Comparison of ENCODE assay signal across 8 cellular contexts in genomic region chr6:149938013-149938570, GRCh38. TPM values are rescaled to one million over a fixed set of nuclear protein-coding genes. Genes with fewer than 3 reads are reported as not detected.
A peak's percentile ranks its signal among the peaks of the same experiment; 100 is the strongest.
DNase-seq lines count a peak whose midpoint lies in the region; ATAC-seq, FAIRE-seq and TF ChIP-seq lines count a peak whose summit lies in the region.
"Not testable (repeated sequence)": the region's sequence is repeated elsewhere in the genome, so short reads cannot be mapped to it uniquely, and the experiment has no call there.

No MANE protein-coding gene starts in this region.

- H3K4me1 ChIP-seq in Caco-2; MM.1S (ENCODE audit: low read length); prostate gland (replicated peaks): not testable (repeated sequence)
- H3K4me1 ChIP-seq in K562 (replicated peaks in 1 of 2; ENCODE audit: control insufficient read depth in 2 of 2, insufficient read depth in 2 of 2, low read length in 2 of 2), result peaks cover 0 to 26% of the 10 kb centered on the region in 2 experiments; a peak in 2 of 5 replicates
- peaks cover 20 to 40% (median 24%) of the 10 kb centered on the region in 3 donors for H3K4me1 ChIP-seq in esophagus squamous epithelium
- peaks cover 0 to 27% (median 25%) of the 10 kb centered on the region in 4 donors for H3K4me1 ChIP-seq in tibial artery

- TF ChIP-seq CTCF in Caco-2 (IDR thresholded peaks at IDR 0.05; ENCODE audit: insufficient read depth in 1 of 2, low read depth in 1 of 2, low read length in 1 of 2, severe bottlenecking in 1 of 2, unreplicated experiment in 1 of 2); MM.1S (IDR thresholded peaks at IDR 0.05; ENCODE audit: low read length); WI38 (IDR thresholded peaks at IDR 0.05; ENCODE audit: low read depth, low read length); K562 (IDR thresholded peaks at IDR 0.05 in 2 of 3, conservative IDR thresholded peaks at IDR 0.05 in 1 of 3; ENCODE audit: insufficient read depth in 2 of 3, low read depth in 1 of 3, low read length in 3 of 3); esophagus squamous epithelium (IDR thresholded peaks at IDR 0.05); prostate gland (IDR thresholded peaks at IDR 0.05); tibial artery (IDR thresholded peaks at IDR 0.05): not testable (repeated sequence)

- CTCF ChIA-PET in Caco-2 (lab: Charles Lee), result not testable (repeated sequence)
- CTCF ChIA-PET in K562 (lab: Yijun Ruan, JAX; ENCODE audit: low intra/inter-chr PET ratio), result interaction anchor here (0.6 to 5.1 kb wide), 2 partner anchors 79 to 116 kb away, joined by 3 to 70 read pairs; no protein-coding TSS in a partner anchor

- not testable (repeated sequence) for H3K9ac ChIP-seq in MM.1S (ENCODE audit: low read length)
- peak overlapping the region in 1 of 2 experiments; percentile 87; a peak in 2 of 4 replicates for H3K9ac ChIP-seq in K562 (ENCODE audit: insufficient read depth in 1 of 2, low read depth in 2 of 2, low read length in 2 of 2)

- H3K4me2 ChIP-seq in MM.1S (ENCODE audit: low read depth, low read length) (peak overlapping the region; percentile 81; the same call in 1 of the 2 replicates), K562 (ENCODE audit: insufficient read depth, low read length) (peak overlapping the region; percentile 51)

- not testable (repeated sequence) for H3K36me3 ChIP-seq in Caco-2 (ENCODE audit: control insufficient read depth, insufficient read depth, low read length); MM.1S (replicated peaks; ENCODE audit: insufficient read depth, low read length); K562 (ENCODE audit: control insufficient read depth, insufficient read depth, low read length); esophagus squamous epithelium; prostate gland; tibial artery

- not testable (repeated sequence) for TF ChIP-seq EP300 in K562 (IDR thresholded peaks at IDR 0.05; ENCODE audit: low read length)

- not testable (repeated sequence) for H3K9me3 ChIP-seq in Caco-2; MM.1S (replicated peaks; ENCODE audit: insufficient read depth, low read length); K562 (replicated peaks; ENCODE audit: control insufficient read depth, insufficient read depth, low read depth, low read length); esophagus squamous epithelium; prostate gland; tibial artery

- intact Hi-C loops in Caco-2 (cut with micrococcal nuclease; ENCODE audit: unreplicated experiment), result loop anchor here (10.0 kb wide), 1 partner anchor 397 kb away; no protein-coding TSS in a partner anchor
- intact Hi-C loops in K562 (cut with micrococcal nuclease), result loop anchor here (10.0 kb wide), 1 partner anchor 337 kb away; no protein-coding TSS in a partner anchor
- intact Hi-C loops in esophagus squamous epithelium (cut with DNase I), result loop anchor here (5.0 to 10.0 kb wide), 2 partner anchors 79 to 467 kb away; no protein-coding TSS in a partner anchor
- intact Hi-C loops in prostate gland (cut with DNase I), result not testable (repeated sequence)
- intact Hi-C loops in tibial artery (cut with DNase I; ENCODE audit: low total_unique reads), result loop anchor here (2.0 kb wide), 1 partner anchor 25 kb away; the partner anchor contains the start of gene ULBP1

- peaks cover 12% of the 10 kb centered on the region for H3K4me1 Mint-ChIP-seq in Caco-2 (ENCODE audit: low read depth, unreplicated experiment)

- BruUV-seq in Caco-2 (replicated peaks; lab: Mats Ljungman, UMichigan); K562 (replicated peaks; lab: Mats Ljungman, UMichigan): not testable (repeated sequence)

- H3K9me1 ChIP-seq in K562 (ENCODE audit: control insufficient read depth, insufficient read depth, low read length), result not testable (repeated sequence)

- not testable (repeated sequence) for H3K9me2 ChIP-seq in MM.1S (replicated peaks; ENCODE audit: insufficient read depth, low read length)

- not testable (repeated sequence) for H3F3A ChIP-seq in MM.1S (ENCODE audit: insufficient read depth, low read length)

- POLR2A ChIA-PET in Caco-2 (lab: Charles Lee); K562 (lab: Yijun Ruan, JAX): not testable (repeated sequence)

- WGBS in K562 (ENCODE audit: insufficient coverage, low coverage, missing lambda C conversion rate), result 3% methylated on average over 12 of the region's 20 CpGs
- 0% methylated on average over 1 to 2 of the region's 20 CpGs for WGBS in esophagus squamous epithelium, 2 donors
- 3% methylated on average over 10 of the region's 20 CpGs for WGBS in prostate gland

- peak; percentile 79 for FAIRE-seq in K562 (lab: Jason Lieb, UNC)

- not testable (repeated sequence) for H3K36me3 Mint-ChIP-seq in Caco-2 (ENCODE audit: insufficient read depth, unreplicated experiment)

- not testable (repeated sequence) for TF ChIP-seq POLR2A in K562 (conservative IDR thresholded peaks at IDR 0.05); esophagus squamous epithelium (IDR thresholded peaks at IDR 0.05); prostate gland (IDR thresholded peaks at IDR 0.05)

- H2AFZ ChIP-seq in MM.1S (ENCODE audit: low read length), result not testable (repeated sequence)
- H2AFZ ChIP-seq in K562 (ENCODE audit: low read depth, low read length), result peak overlapping the region; percentile 83

- H3K27me3 ChIP-seq in Caco-2 (replicated peaks; ENCODE audit: control insufficient read depth, insufficient read depth, low read length), result not testable (repeated sequence)
- H3K27me3 ChIP-seq in MM.1S (replicated peaks; ENCODE audit: insufficient read depth, low read length), result peaks cover 78% of the 10 kb centered on the region
- H3K27me3 ChIP-seq in K562 (ENCODE audit: control insufficient read depth in 2 of 2, insufficient read depth in 2 of 2, low read length in 2 of 2), result peaks cover 14 to 65% of the 10 kb centered on the region in 2 experiments; a peak in 4 of 5 replicates
- peaks cover 8 to 99% (median 36%) of the 10 kb centered on the region in 4 donors for H3K27me3 ChIP-seq in esophagus squamous epithelium
- peaks cover 35% of the 10 kb centered on the region for H3K27me3 ChIP-seq in prostate gland (replicated peaks; ENCODE audit: insufficient read depth)
- peaks cover 19 to 93% of the 10 kb centered on the region in 2 donors for H3K27me3 ChIP-seq in tibial artery

- in situ Hi-C loops in K562 (cut with MboI), result loop anchor here (5.0 kb wide), 1 partner anchor 69 kb away; no protein-coding TSS in a partner anchor

- H3K27ac Mint-ChIP-seq in Caco-2 (ENCODE audit: unreplicated experiment), result not testable (repeated sequence)

- peak overlapping the region; percentile 62 for H3K4me3 Mint-ChIP-seq in Caco-2 (ENCODE audit: unreplicated experiment)

- TF ChIP-seq RAD21 in K562 (CRISPR knock-in tag; conservative IDR thresholded peaks at IDR 0.05 in 1 of 2, IDR thresholded peaks at IDR 0.05 in 1 of 2), result not testable (repeated sequence)

- H3K27me3 Mint-ChIP-seq in Caco-2 (ENCODE audit: insufficient read depth, unreplicated experiment), result peaks cover 29% of the 10 kb centered on the region

- H3K79me2 ChIP-seq in MM.1S (ENCODE audit: low read length); K562 (ENCODE audit: control insufficient read depth, insufficient read depth, low read length): not testable (repeated sequence)

- ATAC-seq in K562 (peak; percentile 83), left lobe of liver (peak; percentile 36)

- not testable (repeated sequence) for H4K20me1 ChIP-seq in MM.1S (ENCODE audit: insufficient read depth, low read length); K562 (replicated peaks; ENCODE audit: control insufficient read depth, insufficient read depth, low read length)

- not testable (repeated sequence) for DNase-seq in Caco-2; MM.1S; K562 (ENCODE audit: extremely low read depth in 1 of 4, low spot score in 3 of 4); esophagus squamous epithelium (lab: John Stamatoyannopoulos, UW); left lobe of liver (ENCODE audit: low spot score); prostate gland (ENCODE audit: low spot score); tibial artery

- not testable (repeated sequence) for H3K27ac ChIP-seq in MM.1S (ENCODE audit: low read length); K562 (ENCODE audit: extremely low read depth, low read depth, low read length); esophagus squamous epithelium; prostate gland; tibial artery

- H3K9me3 Mint-ChIP-seq in Caco-2 (ENCODE audit: unreplicated experiment), result not testable (repeated sequence)

- H3K4me3 ChIP-seq in Caco-2 (ENCODE audit: low read depth, low read length) (peak overlapping the region; percentile 39), WI38 (ENCODE audit: low read depth, low read length) (peak overlapping the region; percentile 60), K562 (peak overlapping the region; percentile 19), esophagus squamous epithelium (peak overlapping the region; percentile 28 to 66 (median 53)), prostate gland (peak overlapping the region; percentile 16 to 34), tibial artery (peak overlapping the region; percentile 4 to 51)
- not testable (repeated sequence) for H3K4me3 ChIP-seq in MM.1S (ENCODE audit: low read length)

RNA-seq across cellular contexts. Expression of gene ULBP2, which starts 3.7 kb away (rescaled TPM):
- total RNA-seq in Caco-2 (2022) (4.8 and 4.9 TPM in 2 replicates), K562 (2014; rRNA removed) (0.50 and 0.57 TPM in 2 replicates), K562 (2014; rRNA removed; fragmentation: Illumina TruSeq; extraction: Trizol) (0.96 and 1.2 TPM in 2 replicates), K562 (2015; rRNA removed; fragmentation: Illumina TruSeq; extraction: Trizol) (0.60 and 0.83 TPM in 2 replicates), K562 (2021) (0.78 and 1.2 TPM in 2 replicates), esophagus squamous epithelium (10 to 100 TPM in 1 of 4 donors, 1 to 10 TPM in 3; 2.9 to 11.1 (median 4.6) TPM), left lobe of liver (0.18 TPM), prostate gland (under 1 TPM; 0.32 to 0.40 TPM)
- total RNA-seq in K562 (2011; cell fraction: chromatin; rRNA removed; ENCODE audit: low replicate concordance), result 6.3 and 10.4 TPM in 2 replicates
- total RNA-seq in K562 (2011; cell fraction: nucleolus; rRNA removed), result 8.3 and 12.7 TPM in 2 replicates
- 13.1 and 13.4 TPM in 2 replicates for total RNA-seq in K562 (2011; cell fraction: nucleoplasm; rRNA removed)
- polyA plus RNA-seq in K562 (2011; rRNA removed) (2.7 and 5.3 TPM in 2 replicates), K562 (2014; fragmentation: Illumina TruSeq; extraction: Trizol) (1.8 and 2.4 TPM in 2 replicates), K562 (2014; fragmentation: Nextera tagmentation; extraction: Ambion mirVana) (1 to 10 TPM; 3.2 to 4.1 TPM), K562 (2014; rRNA removed) (1.1 TPM in 2 replicates)
- 2.6 and 5.2 TPM in 2 replicates for polyA plus RNA-seq in K562 (2011; cell fraction: cytosol; rRNA removed)
- polyA plus RNA-seq in K562 (2011; cell fraction: nucleus; rRNA removed), result 1.4 and 3.5 TPM in 2 replicates
- polyA plus RNA-seq in K562 (2012), result 1.2 and 4.7 TPM in 2 replicates
- polyA minus RNA-seq in K562 (2011; rRNA and poly(A)+ RNA removed), result 1.4 and 2.9 TPM in 2 replicates
- polyA minus RNA-seq in K562 (2011; cell fraction: cytosol; rRNA and poly(A)+ RNA removed), result 0.86 TPM in 1 of 2 replicates, not detected in the other
- polyA minus RNA-seq in K562 (2011; cell fraction: nucleus; rRNA and poly(A)+ RNA removed), result 0.22 and 0.27 TPM in 2 replicates

RNA-seq across cellular contexts. Expression of gene RAET1G, which starts 15.2 kb away (rescaled TPM):
- total RNA-seq in Caco-2 (2022), result not detected in 2 replicates
- not detected in 2 replicates for total RNA-seq in K562 (2011; cell fraction: chromatin; rRNA removed; ENCODE audit: low replicate concordance)
- total RNA-seq in K562 (2011; cell fraction: nucleolus; rRNA removed), result not detected in 2 replicates
- total RNA-seq in K562 (2011; cell fraction: nucleoplasm; rRNA removed), result 0.61 TPM in 1 of 2 replicates, not detected in the other
- not detected in 2 replicates for total RNA-seq in K562 (2014; rRNA removed)
- not detected in 2 replicates for total RNA-seq in K562 (2014; rRNA removed; fragmentation: Illumina TruSeq; extraction: Trizol)
- total RNA-seq in K562 (2015; rRNA removed; fragmentation: Illumina TruSeq; extraction: Trizol), result not detected in 2 replicates
- not detected in 2 replicates for total RNA-seq in K562 (2021)
- 0.11 TPM in 1 of 2 replicates, not detected in the other for polyA plus RNA-seq in K562 (2011; rRNA removed)
- 0.13 TPM in 1 of 2 replicates, not detected in the other for polyA plus RNA-seq in K562 (2011; cell fraction: cytosol; rRNA removed)
- polyA plus RNA-seq in K562 (2011; cell fraction: nucleus; rRNA removed), result 0.16 TPM in 1 of 2 replicates, not detected in the other
- polyA plus RNA-seq in K562 (2012), result 0.07 TPM in 1 of 2 replicates, not detected in the other
- not detected in 2 replicates for polyA plus RNA-seq in K562 (2014; fragmentation: Illumina TruSeq; extraction: Trizol)
- not detected for polyA plus RNA-seq in K562 (2014; fragmentation: Nextera tagmentation; extraction: Ambion mirVana)
- not detected in 2 replicates for polyA plus RNA-seq in K562 (2014; rRNA removed)
- polyA minus RNA-seq in K562 (2011; rRNA and poly(A)+ RNA removed), result not detected in 2 replicates
- polyA minus RNA-seq in K562 (2011; cell fraction: cytosol; rRNA and poly(A)+ RNA removed), result not detected in 2 replicates
- not detected in 2 replicates for polyA minus RNA-seq in K562 (2011; cell fraction: nucleus; rRNA and poly(A)+ RNA removed)
- 10 to 100 TPM in 3 of 4 donors, 1 to 10 TPM in 1; 9.0 to 26.8 (median 13.5) TPM for total RNA-seq in esophagus squamous epithelium
- total RNA-seq in left lobe of liver, result not detected
- 1 to 10 TPM in 1 of 2 donors, not detected in 1; 4.4 TPM for total RNA-seq in prostate gland

RNA-seq across cellular contexts. Expression of gene ULBP1, which starts 25.7 kb away (rescaled TPM):
- total RNA-seq in Caco-2 (2022), result 5.4 and 7.7 TPM in 2 replicates
- 2.2 and 5.9 TPM in 2 replicates for total RNA-seq in K562 (2011; cell fraction: chromatin; rRNA removed; ENCODE audit: low replicate concordance)
- 1.8 and 2.1 TPM in 2 replicates for total RNA-seq in K562 (2011; cell fraction: nucleolus; rRNA removed)
- total RNA-seq in K562 (2011; cell fraction: nucleoplasm; rRNA removed), result 2.8 and 3.3 TPM in 2 replicates
- total RNA-seq in K562 (2014; rRNA removed), result 1.5 and 1.8 TPM in 2 replicates
- 2.5 and 3.4 TPM in 2 replicates for total RNA-seq in K562 (2014; rRNA removed; fragmentation: Illumina TruSeq; extraction: Trizol)
- total RNA-seq in K562 (2015; rRNA removed; fragmentation: Illumina TruSeq; extraction: Trizol), result 0.26 and 0.33 TPM in 2 replicates
- 2.7 and 3.5 TPM in 2 replicates for total RNA-seq in K562 (2021)
- polyA plus RNA-seq in K562 (2011; rRNA removed), result 1.1 and 1.3 TPM in 2 replicates
- 0.40 and 0.91 TPM in 2 replicates for polyA plus RNA-seq in K562 (2011; cell fraction: cytosol; rRNA removed)
- polyA plus RNA-seq in K562 (2011; cell fraction: nucleus; rRNA removed), result 1.0 and 1.5 TPM in 2 replicates
- 1.3 and 14.7 TPM in 2 replicates for polyA plus RNA-seq in K562 (2012)
- 4.9 and 6.0 TPM in 2 replicates for polyA plus RNA-seq in K562 (2014; fragmentation: Illumina TruSeq; extraction: Trizol)
- polyA plus RNA-seq in K562 (2014; fragmentation: Nextera tagmentation; extraction: Ambion mirVana), result 1 to 10 TPM; 1.2 to 2.5 TPM
- 2.7 and 3.3 TPM in 2 replicates for polyA plus RNA-seq in K562 (2014; rRNA removed)
- 0.67 and 0.99 TPM in 2 replicates for polyA minus RNA-seq in K562 (2011; rRNA and poly(A)+ RNA removed)
- 0.38 TPM in 1 of 2 replicates, not detected in the other for polyA minus RNA-seq in K562 (2011; cell fraction: cytosol; rRNA and poly(A)+ RNA removed)
- 0.81 and 1.4 TPM in 2 replicates for polyA minus RNA-seq in K562 (2011; cell fraction: nucleus; rRNA and poly(A)+ RNA removed)
- under 1 TPM in 2 of 4 donors, not detected in 2; 0.26 to 0.27 TPM for total RNA-seq in esophagus squamous epithelium
- total RNA-seq in left lobe of liver, result 0.08 TPM
- 1 to 10 TPM in 1 of 2 donors, not detected in 1; 2.8 TPM for total RNA-seq in prostate gland

RNA-seq across cellular contexts. Expression of gene RAET1E, which starts 40.2 kb away (rescaled TPM):
- total RNA-seq in Caco-2 (2022), result not detected in 2 replicates
- not detected in 2 replicates for total RNA-seq in K562 (2011; cell fraction: chromatin; rRNA removed; ENCODE audit: low replicate concordance)
- not detected in 2 replicates for total RNA-seq in K562 (2011; cell fraction: nucleolus; rRNA removed)
- not detected in 2 replicates for total RNA-seq in K562 (2011; cell fraction: nucleoplasm; rRNA removed)
- not detected in 2 replicates for total RNA-seq in K562 (2014; rRNA removed)
- not detected in 2 replicates for total RNA-seq in K562 (2014; rRNA removed; fragmentation: Illumina TruSeq; extraction: Trizol)
- total RNA-seq in K562 (2015; rRNA removed; fragmentation: Illumina TruSeq; extraction: Trizol), result not detected in 2 replicates
- total RNA-seq in K562 (2021), result not detected in 2 replicates
- polyA plus RNA-seq in K562 (2011; rRNA removed), result not detected in 2 replicates
- 0.01 and 0.18 TPM in 2 replicates for polyA plus RNA-seq in K562 (2011; cell fraction: cytosol; rRNA removed)
- 0.24 TPM in 1 of 2 replicates, not detected in the other for polyA plus RNA-seq in K562 (2011; cell fraction: nucleus; rRNA removed)
- not detected in 2 replicates for polyA plus RNA-seq in K562 (2012)
- not detected in 2 replicates for polyA plus RNA-seq in K562 (2014; fragmentation: Illumina TruSeq; extraction: Trizol)
- not detected for polyA plus RNA-seq in K562 (2014; fragmentation: Nextera tagmentation; extraction: Ambion mirVana)
- not detected in 2 replicates for polyA plus RNA-seq in K562 (2014; rRNA removed)
- not detected in 2 replicates for polyA minus RNA-seq in K562 (2011; rRNA and poly(A)+ RNA removed)
- polyA minus RNA-seq in K562 (2011; cell fraction: cytosol; rRNA and poly(A)+ RNA removed), result not detected in 2 replicates
- polyA minus RNA-seq in K562 (2011; cell fraction: nucleus; rRNA and poly(A)+ RNA removed), result 0.11 and 0.13 TPM in 2 replicates
- total RNA-seq in esophagus squamous epithelium, result 10 to 100 TPM; 50.1 to 90.1 (median 67.9) TPM
- total RNA-seq in left lobe of liver, result not detected
- total RNA-seq in prostate gland, result under 1 TPM; 0.23 to 0.77 TPM
